7 cellular contexts compared by ENCODE assay signal in the genomic region with DNA sequence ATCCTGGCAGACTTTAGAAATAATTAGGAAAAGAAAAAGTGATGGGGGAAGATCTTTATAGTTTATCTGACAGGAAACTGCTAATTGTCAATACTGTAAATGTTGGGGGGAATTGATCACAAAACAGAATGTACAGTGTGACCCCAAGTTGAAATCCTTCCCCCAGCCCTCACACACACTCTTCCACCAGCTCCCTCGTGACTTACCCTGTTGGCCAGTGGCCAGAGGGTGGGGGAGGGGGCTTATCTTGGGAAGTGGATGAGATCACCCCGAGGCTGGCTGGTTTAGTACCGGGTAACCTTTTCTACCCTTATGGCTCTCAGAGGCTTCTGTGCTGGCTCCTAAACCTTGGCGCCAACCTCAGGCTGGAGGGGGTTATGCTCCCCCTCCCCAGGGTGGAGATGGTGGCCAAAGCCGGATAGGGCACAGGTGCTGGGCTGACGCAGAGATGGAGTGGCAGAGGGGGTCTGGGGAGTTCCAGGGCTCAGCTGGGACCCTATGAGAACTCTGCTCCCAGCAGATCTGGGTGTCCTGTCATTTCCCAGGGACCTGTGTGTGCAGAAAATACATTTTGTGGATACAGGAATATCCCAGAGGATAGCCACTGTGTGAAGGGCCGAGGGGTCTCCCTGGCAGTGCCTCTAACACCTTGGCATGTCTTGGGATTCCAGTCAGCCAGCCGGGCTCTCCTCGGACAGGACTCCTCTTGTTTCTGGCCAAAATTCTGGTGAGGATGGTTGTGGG. TPM values are rescaled to one million over a fixed set of nuclear protein-coding genes. Genes with fewer than 3 reads are reported as not detected.
A peak's percentile ranks its signal among the peaks of the same experiment; 100 is the strongest.
DNase-seq lines count a peak whose midpoint lies in the region; ATAC-seq, FAIRE-seq and TF ChIP-seq lines count a peak whose summit lies in the region.
"Had no signal": no experiment of that assay in that cellular context is flagged by ENCODE, and none has a peak within 500 bp of the region (broad histone marks: within the 10 kb centered on the region; RNA-seq: fewer than 3 reads in every experiment).

No MANE protein-coding gene starts in this region.

- H3K4me2 ChIP-seq in astrocyte (ENCODE audit: low read length), result peak overlapping the region; percentile 58

- H3K27ac Mint-ChIP-seq in astrocyte (ENCODE audit: unreplicated experiment), result peak overlapping the region; percentile 63
- H3K27ac Mint-ChIP-seq in stimulated activated memory B cell treated with anti-CD40 and anti-IgM and Interleukin-4, amounts not matched to agents 10 μg/mL and 1 μg/mL and 100 μg/mL, for 72 hours, result no peak overlapping the region

- H3K27ac ChIP-seq in astrocyte (ENCODE audit: low read depth, low read length) (no peak overlapping the region), muscle layer of duodenum (ENCODE audit: low read length) (peak overlapping the region; percentile 85)

- H3K27me3 Mint-ChIP-seq in astrocyte (ENCODE audit: low read depth, unreplicated experiment), result peaks cover 8% of the 10 kb centered on the region
- H3K27me3 Mint-ChIP-seq in stimulated activated memory B cell treated with anti-CD40 and anti-IgM and Interleukin-4, amounts not matched to agents 10 μg/mL and 1 μg/mL and 100 μg/mL, for 72 hours, result no peaks in the 10 kb centered on the region

- no peak for TF ChIP-seq CTCF in astrocyte (IDR thresholded peaks at IDR 0.05; ENCODE audit: insufficient read depth, low read depth, low read length)

- peak overlapping the region; percentile 45 for H3K4me3 Mint-ChIP-seq in astrocyte (ENCODE audit: unreplicated experiment)
- H3K4me3 Mint-ChIP-seq in stimulated activated memory B cell treated with anti-CD40 and anti-IgM and Interleukin-4, amounts not matched to agents 10 μg/mL and 1 μg/mL and 100 μg/mL, for 72 hours, result no peak overlapping the region
- H3K4me3 Mint-ChIP-seq: IgD-negative memory B cell had no signal

- peaks cover 30% of the 10 kb centered on the region for H3K4me1 Mint-ChIP-seq in astrocyte (ENCODE audit: low read depth, unreplicated experiment)
- peaks cover 10% of the 10 kb centered on the region for H3K4me1 Mint-ChIP-seq in stimulated activated memory B cell treated with anti-CD40 and anti-IgM and Interleukin-4, amounts not matched to agents 10 μg/mL and 1 μg/mL and 100 μg/mL, for 72 hours

- H3K4me3 ChIP-seq in astrocyte (ENCODE audit: insufficient read depth, low read depth, low read length) (no peak overlapping the region), muscle layer of duodenum (ENCODE audit: low read depth in 1 of 2, low read length in 2 of 2) (no peak overlapping the region)

- H3K9me3 Mint-ChIP-seq in astrocyte (ENCODE audit: unreplicated experiment), result peaks cover 3% of the 10 kb centered on the region
- no peaks in the 10 kb centered on the region for H3K9me3 Mint-ChIP-seq in stimulated activated memory B cell treated with anti-CD40 and anti-IgM and Interleukin-4, amounts not matched to agents 10 μg/mL and 1 μg/mL and 100 μg/mL, for 72 hours
- H3K9me3 Mint-ChIP-seq: IgD-negative memory B cell had no signal

- H3K27me3 ChIP-seq in astrocyte (ENCODE audit: insufficient read depth, low read length) (no peaks in the 10 kb centered on the region), muscle layer of duodenum (ENCODE audit: low read depth, low read length) (no peaks in the 10 kb centered on the region)

- H3K4me1 ChIP-seq in astrocyte (ENCODE audit: insufficient read depth, low read length), result peaks cover 12% of the 10 kb centered on the region
- peaks cover 22 to 59% of the 10 kb centered on the region in 2 donors for H3K4me1 ChIP-seq in muscle layer of duodenum (ENCODE audit: control insufficient read depth in 1 of 2, insufficient read depth in 2 of 2, low read length in 2 of 2)

- H3K9me3 ChIP-seq in astrocyte (ENCODE audit: insufficient read depth, low read depth, low read length) (no peaks in the 10 kb centered on the region), muscle layer of duodenum (ENCODE audit: control insufficient read depth in 1 of 2, low read length in 2 of 2) (no peaks in the 10 kb centered on the region)

- H3K36me3 Mint-ChIP-seq in astrocyte (ENCODE audit: low read depth, unreplicated experiment), result no peaks in the 10 kb centered on the region
- H3K36me3 Mint-ChIP-seq in stimulated activated memory B cell treated with anti-CD40 and anti-IgM and Interleukin-4, amounts not matched to agents 10 μg/mL and 1 μg/mL and 100 μg/mL, for 72 hours, result no peaks in the 10 kb centered on the region
- H3K36me3 Mint-ChIP-seq: IgD-negative memory B cell had no signal

- no peak for ATAC-seq in stimulated activated memory B cell treated with anti-CD40 and anti-IgM and Interleukin-4, amounts not matched to agents 10 μg/mL and 1 μg/mL and 100 μg/mL, for 72 hours

- H2AFZ ChIP-seq in astrocyte (ENCODE audit: low read depth, low read length), result no peak overlapping the region

- H4K20me1 ChIP-seq in astrocyte (ENCODE audit: insufficient read depth, low read length), result no peaks in the 10 kb centered on the region

- no peak for FAIRE-seq in astrocyte (lab: Jason Lieb, UNC)

- H3K9ac ChIP-seq in astrocyte (ENCODE audit: low read length), result peak overlapping the region; percentile 33

- no peaks in the 10 kb centered on the region for H3K36me3 ChIP-seq in astrocyte (ENCODE audit: insufficient read depth, low read length)
- H3K36me3 ChIP-seq in muscle layer of duodenum (ENCODE audit: control insufficient read depth in 1 of 2, insufficient read depth in 2 of 2, low read length in 2 of 2), result no peaks in the 10 kb centered on the region

- DNase-seq in HCEC 1CT, result peak; percentile 62
- peak; percentile 35 for DNase-seq in astrocyte (ENCODE audit: low read depth)
- no peak for DNase-seq in inferior parietal cortex (ENCODE audit: extremely low spot score)
- DNase-seq in OCI-M2 (lab: John Stamatoyannopoulos, UW; ENCODE audit: unreplicated experiment), result no peak

- no peaks in the 10 kb centered on the region for H3K79me2 ChIP-seq in astrocyte (ENCODE audit: insufficient read depth, low read length)

RNA-seq across cellular contexts. Expression of a gene that starts 18.6 kb away (rescaled TPM):
- not detected in 2 replicates for total RNA-seq in astrocyte

RNA-seq across cellular contexts. Expression of a gene that starts 19.8 kb away (rescaled TPM):
- total RNA-seq in astrocyte, result 12.1 and 16.8 TPM in 2 replicates

RNA-seq across cellular contexts. Expression of a gene that starts 25.2 kb away (rescaled TPM):
- 10.2 and 12.1 TPM in 2 replicates for total RNA-seq in astrocyte

RNA-seq across cellular contexts. Expression of a gene that starts 34.1 kb away (rescaled TPM):
- 69.5 and 75.6 TPM in 2 replicates for total RNA-seq in astrocyte

RNA-seq across cellular contexts. Expression of a gene that starts 35.2 kb away (rescaled TPM):
- total RNA-seq in astrocyte, result 22.9 and 28.8 TPM in 2 replicates

Comparison
In these comparisons a context has a peak if more than half of its experiments do, and no peak if none do; other contexts are left out.
1. DNase-seq: peak in HCEC 1CT (single experiment) and astrocyte (single experiment); none in inferior parietal cortex (single experiment) and OCI-M2 (single experiment).